Comparison of ENCODE assay signal across 3 cellular contexts in genomic region chr10:122186822-122187810, GRCh38.
TF ChIP-seq lines count a peak whose summit lies in the region.

No MANE protein-coding gene starts in this region.

TF ChIP-seq in IMR-90, 13 proteins besides CTCF, POLR2A, EP300 and RAD21:
- TF ChIP-seq RFX5 (IDR thresholded peaks at IDR 0.05; ENCODE audit: low read depth, low read length) (no peak), ELK1 (IDR thresholded peaks at IDR 0.05; ENCODE audit: borderline replicate concordance, low read depth, low read length) (no peak), MAFK (IDR thresholded peaks at IDR 0.05; ENCODE audit: low read depth, low read length) (no peak), FOS (IDR thresholded peaks at IDR 0.05; ENCODE audit: low read depth, low read length) (no peak)

TF ChIP-seq in WTC11, 78 proteins besides CTCF, POLR2A, EP300 and RAD21:
- no peak for TF ChIP-seq ZNF281 (CRISPR knock-in tag; IDR thresholded peaks at IDR 0.05)

TF ChIP-seq in HepG2, 621 proteins besides CTCF, POLR2A, EP300 and RAD21:
- TF ChIP-seq PATZ1 (CRISPR knock-in tag; IDR thresholded peaks at IDR 0.05) (no peak), HHEX (CRISPR knock-in tag; IDR thresholded peaks at IDR 0.05) (no peak), ZNF816 (CRISPR knock-in tag; IDR thresholded peaks at IDR 0.05; ENCODE audit: borderline replicate concordance) (no peak), EEA1 (CRISPR knock-in tag; IDR thresholded peaks at IDR 0.05; ENCODE audit: borderline replicate concordance) (no peak), RERE (CRISPR knock-in tag; IDR thresholded peaks at IDR 0.05; ENCODE audit: low read depth) (no peak), ZMYM2 (CRISPR knock-in tag; IDR thresholded peaks at IDR 0.05) (no peak), STAT6 (CRISPR knock-in tag; IDR thresholded peaks at IDR 0.05; ENCODE audit: borderline replicate concordance) (no peak), KAT7 (CRISPR knock-in tag; IDR thresholded peaks at IDR 0.05; ENCODE audit: borderline replicate concordance) (no peak), ZNF549 (CRISPR knock-in tag; IDR thresholded peaks at IDR 0.05) (no peak), TOPORS (CRISPR knock-in tag; IDR thresholded peaks at IDR 0.05) (no peak), NFKB2 (CRISPR knock-in tag; IDR thresholded peaks at IDR 0.05; ENCODE audit: borderline replicate concordance) (no peak), IRX3 (CRISPR knock-in tag; IDR thresholded peaks at IDR 0.05; ENCODE audit: borderline replicate concordance, low read depth) (no peak), ZNF44 (CRISPR knock-in tag; IDR thresholded peaks at IDR 0.05) (no peak)
